Comparison of ENCODE assay signal across 8 cellular contexts in genomic region chr1:16153110-16153998, GRCh38. TPM values are rescaled to one million over a fixed set of nuclear protein-coding genes. Genes with fewer than 3 reads are reported as not detected.
DNase-seq lines count a peak whose midpoint lies in the region; ATAC-seq, FAIRE-seq and TF ChIP-seq lines count a peak whose summit lies in the region.

No MANE protein-coding gene starts in this region.

- peaks cover 5 to 43% (median 31%) of the 10 kb centered on the region in 4 experiments for H3K4me1 ChIP-seq in H1 (replicated peaks in 1 of 4; ENCODE audit: control insufficient read depth in 3 of 4, insufficient read depth in 4 of 4, low read length in 3 of 4)
- H3K4me1 ChIP-seq in mucosa of rectum (ENCODE audit: control insufficient read depth in 2 of 2, insufficient read depth in 2 of 2, low read length in 2 of 2) = peaks cover 25 to 31% of the 10 kb centered on the region in 2 donors

- peak overlapping the region; percentile 61; the same call in 1 of the 2 replicates for H2AK5ac ChIP-seq in H1 (ENCODE audit: low read depth, low read length)

- H3K79me1 ChIP-seq in H1 (ENCODE audit: low read depth, low read length) = peaks cover 11% of the 10 kb centered on the region

- H2BK20ac ChIP-seq in H1 (ENCODE audit: low read length) = peak overlapping the region; percentile 80; the same call in 1 of the 2 replicates

- H2BK5ac ChIP-seq in H1 (ENCODE audit: low read depth, low read length) = 0 out of 2 replicates have a peak overlapping the region, but pooled peaks have one; percentile 3

- TF ChIP-seq CTCF in H1 (IDR thresholded peaks at IDR 0.05; ENCODE audit: control extremely low read depth in 1 of 3, insufficient read depth in 1 of 3, low read depth in 1 of 3, low read length in 3 of 3) = no peak
- TF ChIP-seq CTCF in GM10266 (IDR thresholded peaks at IDR 0.05; ENCODE audit: control insufficient read depth, insufficient read depth, low read depth, missing control alignments) = no peak

- H3K23me2 ChIP-seq in H1 (ENCODE audit: low read depth, low read length) = peaks cover 16% of the 10 kb centered on the region

- peak overlapping the region; percentile 34 for H4K91ac ChIP-seq in H1 (replicated peaks; ENCODE audit: insufficient read length, low read length)

- 68% methylated on average over 13 of the region's 13 CpGs; no CpG with 5 or more reads in 1 of the 2 experiments for WGBS in H1 (ENCODE audit: extremely low coverage in 1 of 2, insufficient coverage in 1 of 2, insufficient read length in 1 of 2, insufficient replicate concordance in 2 of 2, low coverage in 1 of 2, low lambda C conversion rate in 2 of 2, missing lambda C conversion rate in 1 of 2), 2 experiments

- H3K4me2 ChIP-seq in H1 (ENCODE audit: insufficient read depth in 1 of 2, low read depth in 2 of 2, low read length in 2 of 2) = peak overlapping the region; percentile 64 to 99

- POLR2A ChIA-PET in H1 (lab: Charles Lee; ENCODE audit: partially characterized antibody) = interaction anchor here (0.8 to 8.4 kb wide), 8 partner anchors 12 to 41 kb away, joined by 3 to 104 read pairs (median 3); no protein-coding TSS in a partner anchor

- H3K18ac ChIP-seq in H1 (ENCODE audit: extremely low read depth, low read length) = no peak overlapping the region; the same call in none of the 2 replicates

- H3K36me3 ChIP-seq in H1 (ENCODE audit: control insufficient read depth in 2 of 4, insufficient read depth in 4 of 4, low read length in 3 of 4) (peaks cover 0 to 12% (median 8%) of the 10 kb centered on the region in 4 experiments; a peak in 7 of 8 replicates), mucosa of rectum (ENCODE audit: control insufficient read depth in 2 of 2, insufficient read depth in 2 of 2, low read length in 2 of 2) (peaks cover 10 to 21% of the 10 kb centered on the region in 2 donors)

- H3K4ac ChIP-seq in H1 (replicated peaks; ENCODE audit: insufficient read length, low read depth, low read length) = peak overlapping the region; percentile 60

- H3K23ac ChIP-seq in H1 (ENCODE audit: insufficient read length) = no peak overlapping the region

- 0 out of 2 replicates have a peak overlapping the region, but pooled peaks have one; percentile 41 for H4K8ac ChIP-seq in H1 (ENCODE audit: extremely low read depth, insufficient read depth, low read length)

- H2BK15ac ChIP-seq in H1 (ENCODE audit: low read length) = no peak overlapping the region

- no peak overlapping the region for H3K4me3 Mint-ChIP-seq in activated naive CD4-positive, alpha-beta T cell treated with anti-CD3 and anti-CD28 coated beads, Interleukin-2, amount 50 U/mL, for 24 hours

- H3K27me3 ChIP-seq in H1 (replicated peaks in 1 of 4; ENCODE audit: control insufficient read depth in 3 of 4, extremely low read depth in 1 of 4, insufficient read depth in 3 of 4, low read length in 3 of 4) (peaks cover 0 to 10% (median 6%) of the 10 kb centered on the region in 4 experiments; a peak in 4 of 7 replicates), mucosa of rectum (ENCODE audit: control insufficient read depth in 2 of 2, insufficient read depth in 2 of 2, low read length in 2 of 2) (no peaks in the 10 kb centered on the region)

- H2BK120ac ChIP-seq in H1 (replicated peaks; ENCODE audit: low read depth, low read length) = no peak overlapping the region

- H3K9ac ChIP-seq in H1 (replicated peaks in 1 of 4; ENCODE audit: extremely low read depth in 1 of 4, low read depth in 3 of 4, low read length in 3 of 4) (peak overlapping the region in 2 of 4 experiments; percentile 25 to 33; a peak in 2 of 7 replicates), mucosa of rectum (ENCODE audit: low read depth in 1 of 2, low read length in 2 of 2) (peak overlapping the region; percentile 75 to 83)

- CTCF ChIA-PET in H1 (lab: Charles Lee; ENCODE audit: partially characterized antibody) = interaction anchor here (0.8 to 14.5 kb wide), 14 partner anchors 9 to 84 kb away, joined by 3 to 202 read pairs (median 4); no protein-coding TSS in a partner anchor

- no peak overlapping the region for H2AFZ ChIP-seq in H1 (ENCODE audit: low read length)

- peak overlapping the region; percentile 55; the same call in 1 of the 2 replicates for H2BK12ac ChIP-seq in H1 (ENCODE audit: low read depth, low read length)

- no peak overlapping the region for H3K14ac ChIP-seq in H1 (ENCODE audit: insufficient read length)

- peaks cover 9 to 68% of the 10 kb centered on the region in 2 experiments; a peak in 3 of 4 replicates for H3K79me2 ChIP-seq in H1 (ENCODE audit: control insufficient read depth in 1 of 2, insufficient read depth in 2 of 2, low read length in 2 of 2)

- ATAC-seq in HG03097 (IDR thresholded peaks at IDR 0.05; ENCODE audit: low FRiP score, unreplicated experiment) = no peak

- no peak for TF ChIP-seq EP300 in H1 (IDR thresholded peaks at IDR 0.05; ENCODE audit: borderline replicate concordance in 1 of 2, low read depth in 2 of 2, low read length in 2 of 2)

- H3K27ac ChIP-seq in H1 (ENCODE audit: low read depth, low read length) (no peak overlapping the region), mucosa of rectum (ENCODE audit: low read depth in 2 of 2, low read length in 2 of 2) (peak overlapping the region; percentile 54 to 89)

- H3K9me3 ChIP-seq in H1 (ENCODE audit: insufficient read depth in 2 of 2, low read depth in 1 of 2, low read length in 1 of 2) (no peaks in the 10 kb centered on the region), mucosa of rectum (ENCODE audit: control insufficient read depth in 2 of 2, low read length in 2 of 2) (no peaks in the 10 kb centered on the region)

- no peak; a peak in 1 of 3 replicates for TF ChIP-seq POLR2A in H1 (IDR thresholded peaks at IDR 0.05; ENCODE audit: control extremely low read depth in 1 of 2, low read depth in 2 of 2, low read length in 2 of 2)

- H3K36me3 Mint-ChIP-seq in activated naive CD4-positive, alpha-beta T cell treated with anti-CD3 and anti-CD28 coated beads, Interleukin-2, amount 50 U/mL, for 24 hours = no peaks in the 10 kb centered on the region

- peaks cover 33% of the 10 kb centered on the region for H3K4me1 Mint-ChIP-seq in activated naive CD4-positive, alpha-beta T cell treated with anti-CD3 and anti-CD28 coated beads, Interleukin-2, amount 50 U/mL, for 24 hours

- TF ChIP-seq RAD21 in H1 (IDR thresholded peaks at IDR 0.05 in 1 of 2, conservative IDR thresholded peaks at IDR 0.05 in 1 of 2; ENCODE audit: low read depth in 2 of 2, low read length in 2 of 2) = no peak

- no peak for FAIRE-seq in H1 (lab: Jason Lieb, UNC)

- H3K9me3 Mint-ChIP-seq in activated naive CD4-positive, alpha-beta T cell treated with anti-CD3 and anti-CD28 coated beads, Interleukin-2, amount 50 U/mL, for 24 hours = no peaks in the 10 kb centered on the region

- no peak for DNase-seq in activated naive CD4-positive, alpha-beta T cell (lab: John Stamatoyannopoulos, UW)
- DNase-seq in H1 (ENCODE audit: low read depth in 1 of 2, low spot score in 2 of 2) (no peak), ureter (ENCODE audit: low spot score) (peak; percentile 42), NCI-H1694 treated with DMSO at 0.1 percent for 48 hours (lab: John Stamatoyannopoulos, UW) (no peak), GM10266 (ENCODE audit: extremely low spot score) (no peak)

- peak overlapping the region; percentile 62 for H3K27ac Mint-ChIP-seq in activated naive CD4-positive, alpha-beta T cell treated with anti-CD3 and anti-CD28 coated beads, Interleukin-2, amount 50 U/mL, for 24 hours

- no peak overlapping the region for H3K56ac ChIP-seq in H1 (replicated peaks; ENCODE audit: insufficient read length, low read depth, low read length)

- peak overlapping the region; percentile 18 for H4K5ac ChIP-seq in H1 (ENCODE audit: insufficient read length, low read depth, low read length)

- peak overlapping the region in 3 of 4 experiments; percentile 1 to 83 (median 5); a peak in 4 of 8 replicates for H3K4me3 ChIP-seq in H1 (ENCODE audit: extremely low read depth in 1 of 4, insufficient read depth in 2 of 4, low read depth in 3 of 4, low read length in 4 of 4)
- H3K4me3 ChIP-seq in mucosa of rectum (ENCODE audit: low read length in 2 of 2) = peak overlapping the region; percentile 74 to 76

- H3K27me3 Mint-ChIP-seq in activated naive CD4-positive, alpha-beta T cell treated with anti-CD3 and anti-CD28 coated beads, Interleukin-2, amount 50 U/mL, for 24 hours = peaks cover 2% of the 10 kb centered on the region

- peaks cover 10 to 20% of the 10 kb centered on the region in 2 experiments for H4K20me1 ChIP-seq in H1 (replicated peaks in 1 of 2; ENCODE audit: control insufficient read depth in 1 of 2, insufficient read depth in 2 of 2, low read length in 2 of 2)

TF ChIP-seq in H1, 55 proteins besides CTCF, POLR2A, EP300 and RAD21 (continues in another document):
- no peak for TF ChIP-seq SP4 (IDR thresholded peaks at IDR 0.05; ENCODE audit: low read length)
- TF ChIP-seq YY1 (IDR thresholded peaks at IDR 0.05; ENCODE audit: low read depth, low read length) = no peak
- no peak for TF ChIP-seq CHD1 (IDR thresholded peaks at IDR 0.05; ENCODE audit: low read depth, low read length)

RNA-seq across cellular contexts. Expression of gene EPHA2, which starts 2.5 kb away (rescaled TPM):
- 28.4 and 33.6 TPM in 2 replicates for total RNA-seq in H1 (2021; fragmentation: NEBNext Ultra II Directional; extraction: Animal tissue kit (Norgen Biotek cat#: 25700))
- polyA plus RNA-seq in H1 (2011; rRNA removed) = 26.8 and 42.2 TPM in 2 replicates
- 24.2 TPM for polyA plus RNA-seq in H1 (2011; cell fraction: cytosol; rRNA removed)
- polyA plus RNA-seq in H1 (2011; cell fraction: nucleus; rRNA removed) = 69.5 TPM
- 23.3 to 29.4 TPM (median 24.9 TPM) in 4 replicates for polyA plus RNA-seq in H1 (2012, experiment 1 of 2)
- polyA plus RNA-seq in H1 (2012, experiment 2 of 2) = 28.9 TPM
- polyA plus RNA-seq in H1 (2013, experiment 1 of 2) = 33.8 TPM
- 33.1 TPM for polyA plus RNA-seq in H1 (2013, experiment 2 of 2)
- polyA minus RNA-seq in H1 (2011; rRNA and poly(A)+ RNA removed) = 44.2 and 53.8 TPM in 2 replicates
- 30.1 TPM for polyA minus RNA-seq in H1 (2011; cell fraction: cytosol; rRNA and poly(A)+ RNA removed)
- polyA minus RNA-seq in H1 (2011; cell fraction: nucleus; rRNA and poly(A)+ RNA removed) = 34.1 TPM
- 58.9 TPM for total RNA-seq in ureter

RNA-seq across cellular contexts. Expression of gene ARHGEF19, which starts 59.1 kb away (rescaled TPM):
- 51.9 and 56.4 TPM in 2 replicates for total RNA-seq in H1 (2021; fragmentation: NEBNext Ultra II Directional; extraction: Animal tissue kit (Norgen Biotek cat#: 25700))
- 47.5 and 69.2 TPM in 2 replicates for polyA plus RNA-seq in H1 (2011; rRNA removed)
- 55.0 TPM for polyA plus RNA-seq in H1 (2011; cell fraction: cytosol; rRNA removed)
- polyA plus RNA-seq in H1 (2011; cell fraction: nucleus; rRNA removed) = 157 TPM
- 42.8 to 57.1 TPM (median 54.3 TPM) in 4 replicates for polyA plus RNA-seq in H1 (2012, experiment 1 of 2)
- 45.5 TPM for polyA plus RNA-seq in H1 (2012, experiment 2 of 2)
- 32.6 TPM for polyA plus RNA-seq in H1 (2013, experiment 1 of 2)
- polyA plus RNA-seq in H1 (2013, experiment 2 of 2) = 30.2 TPM
- 27.7 and 32.0 TPM in 2 replicates for polyA minus RNA-seq in H1 (2011; rRNA and poly(A)+ RNA removed)
- polyA minus RNA-seq in H1 (2011; cell fraction: cytosol; rRNA and poly(A)+ RNA removed) = 22.2 TPM
- 30.7 TPM for polyA minus RNA-seq in H1 (2011; cell fraction: nucleus; rRNA and poly(A)+ RNA removed)
- 24.8 TPM for total RNA-seq in ureter
